Comparison of ENCODE assay signal across 11 cellular contexts in genomic region chr20:20546402-20546801, GRCh38.
A peak's percentile ranks its signal among the peaks of the same experiment; 100 is the strongest.
DNase-seq lines count a peak whose midpoint lies in the region; ATAC-seq lines count a peak whose summit lies in the region.
"Had no signal": no experiment of that assay in that cellular context is flagged by ENCODE, and none has a peak within 500 bp of the region (broad histone marks: within the 10 kb centered on the region; RNA-seq: fewer than 3 reads in every experiment).

No MANE protein-coding gene starts in this region.

- H3K9me3 Mint-ChIP-seq in activated naive CD4-positive, alpha-beta T cell treated with anti-CD3 and anti-CD28 coated beads, Interleukin-2, amount 50 U/mL, for 72 hours, result no peaks in the 10 kb centered on the region
- no peaks in the 10 kb centered on the region for H3K9me3 Mint-ChIP-seq in activated naive CD4-positive, alpha-beta T cell treated with anti-CD3 and anti-CD28 coated beads, Interleukin-2, amount 10 ng/mL, durations not matched to agents 7 days and 5 days
- H3K9me3 Mint-ChIP-seq in activated T-helper 17 cell treated with anti-CD3 and anti-CD28 coated beads, Interleukin-2, amount 50 U/mL, for 72 hours, result no peaks in the 10 kb centered on the region
- H3K9me3 Mint-ChIP-seq in stimulated activated effector memory CD8-positive, alpha-beta T cell treated with anti-CD3 and anti-CD28 coated beads, Interleukin-12 subunit alpha, Interleukin-12 subunit beta, amount 100 ng/mL, for 72 hours, result no peaks in the 10 kb centered on the region

- DNase-seq in activated naive CD4-positive, alpha-beta T cell treated with anti-CD3 and anti-CD28 coated beads, Interleukin-2, amount 50 U/mL, for 72 hours (ENCODE audit: low spot score in 2 of 2), result no peak
- DNase-seq in activated naive CD4-positive, alpha-beta T cell treated with anti-CD3 and anti-CD28 coated beads, Interleukin-2, amount 10 ng/mL, durations not matched to agents 7 days and 5 days, result no peak
- DNase-seq in NCI-H2029 (lab: John Stamatoyannopoulos, UW), result peak; percentile 66
- no peak for DNase-seq in stimulated activated effector memory CD8-positive, alpha-beta T cell treated with anti-CD3 and anti-CD28 coated beads, Interleukin-12 subunit alpha, Interleukin-12 subunit beta, amount 100 ng/mL, for 72 hours (ENCODE audit: low spot score in 2 of 2)
- no peak for DNase-seq in dermis blood vessel endothelial cell
- no peak for DNase-seq in retina
- no peak for DNase-seq in stimulated activated CD4-positive, alpha-beta T cell treated with anti-CD3 and anti-CD28 coated beads, Interleukin-2, amount 100 ng/mL, for 48 hours
- DNase-seq: activated naive CD4-positive, alpha-beta T cell; BE2C; stimulated activated CD4-positive, alpha-beta T cell treated with anti-CD3 and anti-CD28 coated beads, Interleukin-4, amount 100 ng/mL, for 4 hours had no signal

- H3K4me1 Mint-ChIP-seq in activated naive CD4-positive, alpha-beta T cell treated with anti-CD3 and anti-CD28 coated beads, Interleukin-2, amount 10 ng/mL, durations not matched to agents 7 days and 5 days, result peaks cover 12% of the 10 kb centered on the region
- peaks cover 10% of the 10 kb centered on the region for H3K4me1 Mint-ChIP-seq in activated T-helper 17 cell treated with anti-CD3 and anti-CD28 coated beads, Interleukin-2, amount 50 U/mL, for 72 hours
- peaks cover 26% of the 10 kb centered on the region for H3K4me1 Mint-ChIP-seq in stimulated activated effector memory CD8-positive, alpha-beta T cell treated with anti-CD3 and anti-CD28 coated beads, Interleukin-12 subunit alpha, Interleukin-12 subunit beta, amount 100 ng/mL, for 72 hours

- peaks cover 0 to 11% of the 10 kb centered on the region in 2 donors for H3K36me3 Mint-ChIP-seq in activated naive CD4-positive, alpha-beta T cell treated with anti-CD3 and anti-CD28 coated beads, Interleukin-2, amount 50 U/mL, for 72 hours
- H3K36me3 Mint-ChIP-seq in activated naive CD4-positive, alpha-beta T cell treated with anti-CD3 and anti-CD28 coated beads, Interleukin-2, amount 10 ng/mL, durations not matched to agents 7 days and 5 days, result peaks cover 36% of the 10 kb centered on the region
- peaks cover 48% of the 10 kb centered on the region for H3K36me3 Mint-ChIP-seq in activated T-helper 17 cell treated with anti-CD3 and anti-CD28 coated beads, Interleukin-2, amount 50 U/mL, for 72 hours (ENCODE audit: low read depth)
- peaks cover 22% of the 10 kb centered on the region for H3K36me3 Mint-ChIP-seq in stimulated activated effector memory CD8-positive, alpha-beta T cell treated with anti-CD3 and anti-CD28 coated beads, Interleukin-12 subunit alpha, Interleukin-12 subunit beta, amount 100 ng/mL, for 72 hours

- CTCF ChIA-PET in activated naive CD4-positive, alpha-beta T cell treated with anti-CD3 and anti-CD28 coated beads, Interleukin-2, amount 10 ng/mL, durations not matched to agents 7 days and 5 days (lab: Charles Lee), result no interaction called here

- H3K27me3 Mint-ChIP-seq in activated naive CD4-positive, alpha-beta T cell treated with anti-CD3 and anti-CD28 coated beads, Interleukin-2, amount 10 ng/mL, durations not matched to agents 7 days and 5 days, result no peaks in the 10 kb centered on the region
- no peaks in the 10 kb centered on the region for H3K27me3 Mint-ChIP-seq in activated T-helper 17 cell treated with anti-CD3 and anti-CD28 coated beads, Interleukin-2, amount 50 U/mL, for 72 hours

- H3K27ac Mint-ChIP-seq in activated naive CD4-positive, alpha-beta T cell treated with anti-CD3 and anti-CD28 coated beads, Interleukin-2, amount 50 U/mL, for 72 hours, result no peak overlapping the region
- H3K27ac Mint-ChIP-seq in activated naive CD4-positive, alpha-beta T cell treated with anti-CD3 and anti-CD28 coated beads, Interleukin-2, amount 10 ng/mL, durations not matched to agents 7 days and 5 days, result no peak overlapping the region
- peak overlapping the region; percentile 38 for H3K27ac Mint-ChIP-seq in activated T-helper 17 cell treated with anti-CD3 and anti-CD28 coated beads, Interleukin-2, amount 50 U/mL, for 72 hours
- H3K27ac Mint-ChIP-seq in stimulated activated effector memory CD8-positive, alpha-beta T cell treated with anti-CD3 and anti-CD28 coated beads, Interleukin-12 subunit alpha, Interleukin-12 subunit beta, amount 100 ng/mL, for 72 hours, result no peak overlapping the region

- peak; percentile 66 to 79 for ATAC-seq in activated naive CD4-positive, alpha-beta T cell treated with anti-CD3 and anti-CD28 coated beads, Interleukin-2, amount 50 U/mL, for 72 hours
- peak; percentile 71 for ATAC-seq in activated T-helper 17 cell treated with anti-CD3 and anti-CD28 coated beads, Interleukin-2, amount 50 U/mL, for 72 hours (replicated peaks)
- peak; percentile 55 for ATAC-seq in stimulated activated effector memory CD8-positive, alpha-beta T cell treated with anti-CD3 and anti-CD28 coated beads, Interleukin-12 subunit alpha, Interleukin-12 subunit beta, amount 100 ng/mL, for 72 hours

- H3K4me3 Mint-ChIP-seq in activated naive CD4-positive, alpha-beta T cell treated with anti-CD3 and anti-CD28 coated beads, Interleukin-2, amount 10 ng/mL, durations not matched to agents 7 days and 5 days, result no peak overlapping the region
- peak overlapping the region; percentile 13 for H3K4me3 Mint-ChIP-seq in activated T-helper 17 cell treated with anti-CD3 and anti-CD28 coated beads, Interleukin-2, amount 50 U/mL, for 72 hours
- H3K4me3 Mint-ChIP-seq in stimulated activated effector memory CD8-positive, alpha-beta T cell treated with anti-CD3 and anti-CD28 coated beads, Interleukin-12 subunit alpha, Interleukin-12 subunit beta, amount 100 ng/mL, for 72 hours, result no peak overlapping the region
